Comparison of ENCODE assay signal across 22 cellular contexts in genomic region chr20:10271470-10272219, GRCh38. TPM values are rescaled to one million over a fixed set of nuclear protein-coding genes. Genes with fewer than 3 reads are reported as not detected.
DNase-seq lines count a peak whose midpoint lies in the region; ATAC-seq and TF ChIP-seq lines count a peak whose summit lies in the region.
"Had no signal": no experiment of that assay in that cellular context is flagged by ENCODE, and none has a peak within 500 bp of the region (broad histone marks: within the 10 kb centered on the region; RNA-seq: fewer than 3 reads in every experiment).

No MANE protein-coding gene starts in this region.

- no peaks in the 10 kb centered on the region for H3K79me1 ChIP-seq in IMR-90 (ENCODE audit: low read depth in 1 of 2, low read length in 2 of 2)

- no peaks in the 10 kb centered on the region for H3K9me3 ChIP-seq in IMR-90 (ENCODE audit: control insufficient read depth, insufficient read depth, low read length)
- no peaks in the 10 kb centered on the region for H3K9me3 ChIP-seq in OCI-LY7 (ENCODE audit: low read length)
- H3K9me3 ChIP-seq: SJCRH30 had no signal

- H3K4me1 ChIP-seq in IMR-90 (ENCODE audit: control insufficient read depth, insufficient read depth, low read length) (no peaks in the 10 kb centered on the region), OCI-LY7 (ENCODE audit: insufficient read depth, low read length, poor library complexity, severe bottlenecking) (no peaks in the 10 kb centered on the region)
- H3K4me1 ChIP-seq: foreskin keratinocyte, SJCRH30 had no signal

- H3K23ac ChIP-seq in IMR-90 (ENCODE audit: low read depth, low read length): no peak overlapping the region

- dilution Hi-C loops in IMR-90 (cut with HindIII; ENCODE audit: low sequenced_read_pairs, unreplicated experiment): no loop called here

- H3K27me3 ChIP-seq in IMR-90 (ENCODE audit: control insufficient read depth, insufficient read depth, low read length): no peaks in the 10 kb centered on the region
- H3K27me3 ChIP-seq: SJCRH30 had no signal

- H3K4me3 ChIP-seq in AG10803 (ENCODE audit: low read length) (no peak overlapping the region), IMR-90 (ENCODE audit: insufficient read depth, low read depth, low read length) (no peak overlapping the region), OCI-LY7 (ENCODE audit: low read depth, low read length, poor library complexity, severe bottlenecking) (no peak overlapping the region)
- H3K4me3 ChIP-seq: GM12878, SJCRH30 had no signal

- H2BK120ac ChIP-seq in IMR-90 (ENCODE audit: low read depth, low read length): no peak overlapping the region

- no peak overlapping the region for H3K18ac ChIP-seq in IMR-90 (ENCODE audit: low read depth, low read length)

- peaks cover 3% of the 10 kb centered on the region for H3K36me3 ChIP-seq in IMR-90 (ENCODE audit: control insufficient read depth, insufficient read depth, low read length)
- H3K36me3 ChIP-seq in OCI-LY7 (ENCODE audit: insufficient read depth, low read length): no peaks in the 10 kb centered on the region
- H3K36me3 ChIP-seq: SJCRH30 had no signal

- in situ Hi-C loops in IMR-90 (cut with MboI; ENCODE audit: low sequenced_read_pairs): no loop called here

- no peak overlapping the region for H2BK5ac ChIP-seq in IMR-90 (ENCODE audit: low read depth, low read length, poor library complexity, severe bottlenecking)

- H2AFZ ChIP-seq in IMR-90 (replicated peaks; ENCODE audit: low read length, poor library complexity) (no peak overlapping the region), OCI-LY7 (ENCODE audit: low read length) (no peak overlapping the region)

- no peak overlapping the region for H2AK9ac ChIP-seq in IMR-90 (replicated peaks; ENCODE audit: low read depth, low read length, poor library complexity)

- POLR2A ChIA-PET in IMR-90 (lab: Charles Lee; ENCODE audit: unreplicated experiment): no interaction called here
- POLR2A ChIA-PET in OCI-LY7 (lab: Charles Lee): interaction anchor here (0.5 to 1.8 kb wide), 2 partner anchors 10 to 72 kb away, joined by 3 to 7 read pairs; no protein-coding TSS in a partner anchor

- BruUV-seq in IMR-90 (replicated peaks; lab: Mats Ljungman, UMichigan) (no TSS peak), OCI-LY7 (replicated peaks; lab: Mats Ljungman, UMichigan) (no TSS peak)

- ATAC-seq in IMR-90 (ENCODE audit: low read depth): peak; percentile 42
- ATAC-seq: activated CD8-positive, alpha-beta memory T cell treated with anti-CD3 and anti-CD28 coated beads, Interleukin-2, amount 10 ng/mL, durations not matched to agents 7 days and 5 days; foreskin keratinocyte; GM12878 had no signal

- TF ChIP-seq CTCF in AG10803 (conservative IDR thresholded peaks at IDR 0.05; ENCODE audit: low read length) (no peak), IMR-90 (conservative IDR thresholded peaks at IDR 0.05; ENCODE audit: low read depth, low read length) (no peak), OCI-LY7 (conservative IDR thresholded peaks at IDR 0.05; ENCODE audit: low read length) (no peak)

- no peak overlapping the region for H3K9ac ChIP-seq in IMR-90 (ENCODE audit: low read depth, low read length)

- H2AK5ac ChIP-seq in IMR-90 (ENCODE audit: low read depth, low read length): no peak overlapping the region

- H3K9me1 ChIP-seq in IMR-90 (ENCODE audit: insufficient read depth, low read length): no peaks in the 10 kb centered on the region

- TF ChIP-seq RAD21 in IMR-90 (IDR thresholded peaks at IDR 0.05; ENCODE audit: low read length): no peak

- H2BK20ac ChIP-seq in IMR-90 (ENCODE audit: low read depth, low read length): no peak overlapping the region

- H4K20me1 ChIP-seq in IMR-90 (ENCODE audit: insufficient read depth, low read length) (no peaks in the 10 kb centered on the region), OCI-LY7 (ENCODE audit: insufficient read depth, low read length) (no peaks in the 10 kb centered on the region; the same call in 1 of the 2 replicates)

- H3K27ac ChIP-seq in IMR-90 (ENCODE audit: insufficient read depth, low read length): no peak overlapping the region
- no peak overlapping the region for H3K27ac ChIP-seq in OCI-LY7 (ENCODE audit: low read depth, low read length, poor library complexity, severe bottlenecking)
- H3K27ac ChIP-seq: epithelial cell of prostate, foreskin keratinocyte, SJCRH30 had no signal

- H3K9me2 ChIP-seq in OCI-LY7 (ENCODE audit: insufficient read depth, low read length): no peaks in the 10 kb centered on the region

- H2BK15ac ChIP-seq in IMR-90 (ENCODE audit: low read depth, low read length): no peak overlapping the region

- intact Hi-C loops in IMR-90 (cut with micrococcal nuclease) (no loop called here), OCI-LY7 (cut with micrococcal nuclease; ENCODE audit: unreplicated experiment) (no loop called here)

- 63% methylated on average over 2 of the region's 11 CpGs; no CpG with 5 or more reads in 1 of the 2 experiments for WGBS in IMR-90 (ENCODE audit: extremely low coverage in 2 of 2, insufficient read length in 1 of 2), 2 experiments

- no peak overlapping the region for H4K8ac ChIP-seq in IMR-90 (ENCODE audit: low read depth in 2 of 2, low read length in 2 of 2)

- H3K56ac ChIP-seq in IMR-90 (ENCODE audit: extremely low read depth, insufficient read depth, low read length): no peak overlapping the region

- H3K4ac ChIP-seq in IMR-90 (ENCODE audit: low read depth, low read length): no peak overlapping the region

- H4K5ac ChIP-seq in IMR-90 (ENCODE audit: low read depth, low read length): no peak overlapping the region

- CTCF ChIA-PET in IMR-90 (lab: Yijun Ruan, JAX) (no interaction called here), OCI-LY7 (lab: Charles Lee; ENCODE audit: unreplicated experiment) (no interaction called here)

- peak; percentile 56 for DNase-seq in AG10803 (ENCODE audit: low read depth)
- DNase-seq in IMR-90: peak; percentile 19
- peak; percentile 38 for DNase-seq in fibroblast of gingiva (ENCODE audit: low read depth)
- DNase-seq in occipital lobe (lab: John Stamatoyannopoulos, UW): peak; percentile 38
- DNase-seq in GM19238 (ENCODE audit: insufficient read length, low spot score): no peak
- no peak for DNase-seq in T-helper 1 cell
- DNase-seq in OCI-LY7 (ENCODE audit: low spot score): no peak
- DNase-seq: activated B cell treated with CpG ODN at 0.5 μM for 24 hours; activated CD4-positive, alpha-beta T cell treated with anti-CD3 and anti-CD28 coated beads, Interleukin-2, amount 50 U/mL, for 1 hour; activated CD8-positive, alpha-beta memory T cell treated with anti-CD3 and anti-CD28 coated beads, Interleukin-2, amount 10 ng/mL, durations not matched to agents 7 days and 5 days; activated naive CD4-positive, alpha-beta T cell treated with anti-CD3 and anti-CD28 coated beads, Interleukin-2, amount 50 U/mL, for 16 hours; amniotic stem cell; effector CD8-positive, alpha-beta T cell; foreskin keratinocyte; NCI-H1694; NCI-H526 treated with DMSO at 0.1 percent for 48 hours; SJCRH30 had no signal

- TF ChIP-seq POLR2A in IMR-90 (IDR thresholded peaks at IDR 0.05; ENCODE audit: low read depth, low read length): no peak

- H3K4me2 ChIP-seq in IMR-90 (ENCODE audit: low read depth, low read length) (no peak overlapping the region), OCI-LY7 (ENCODE audit: low read length) (no peak overlapping the region)

- no peaks in the 10 kb centered on the region for H3K79me2 ChIP-seq in OCI-LY7 (ENCODE audit: insufficient read depth, low read depth, low read length)

- no peak overlapping the region for H4K91ac ChIP-seq in IMR-90 (ENCODE audit: insufficient read depth, low read depth, low read length)

- no peak overlapping the region; the same call in 1 of the 2 replicates for H3K14ac ChIP-seq in IMR-90 (replicated peaks; ENCODE audit: low read depth, low read length)

TF ChIP-seq in IMR-90, 13 proteins besides CTCF, POLR2A, EP300 and RAD21:
- TF ChIP-seq CEBPB (IDR thresholded peaks at IDR 0.05; ENCODE audit: low read depth, low read length): no peak

RNA-seq across cellular contexts. Expression of gene SNAP25, which starts 53.0 kb away (rescaled TPM):
- total RNA-seq in IMR-90 (2012; rRNA removed) (1.1 and 2.8 TPM in 2 replicates), occipital lobe (92.5 TPM), OCI-LY7 (2022) (not detected in 2 replicates)
- polyA plus RNA-seq in IMR-90 (2012; rRNA removed): 2.0 and 2.8 TPM in 2 replicates
- polyA plus RNA-seq in IMR-90 (2012; cell fraction: cytosol; rRNA removed): 0.70 and 0.73 TPM in 2 replicates
- polyA plus RNA-seq in IMR-90 (2012; cell fraction: nucleus; rRNA removed; ENCODE audit: low replicate concordance): 2.7 and 14.4 TPM in 2 replicates
- not detected in 2 replicates for total RNA-seq in OCI-LY7 (2014; rRNA removed; shearing (Covaris generic))
- total RNA-seq: activated B cell treated with CpG ODN at 0.5 μM for 24 hours, bronchial epithelial cell, foreskin keratinocyte, GM12878, lung microvascular endothelial cell, SJCRH30 had no signal
- polyA plus RNA-seq: CD14-positive monocyte, foreskin keratinocyte, GM12878 had no signal

Comparison
In these comparisons a context has a peak if more than half of its experiments do, and no peak if none do; other contexts are left out.
1. DNase-seq: peak in AG10803 (single experiment), IMR-90 (single experiment), fibroblast of gingiva (single experiment) and occipital lobe (single experiment); none in GM19238 (single experiment), T-helper 1 cell (0 of 5) and OCI-LY7 (single experiment).
2. RNA of gene SNAP25, which starts 53.0 kb away (total RNA-seq): 92.5 TPM in occipital lobe (single experiment); 1.1 to 2.8 TPM in IMR-90 and not detected in OCI-LY7; every median in the first group is over 10 times any median in the second.